1 cellular context compared by ENCODE assay signal in the genomic region with DNA sequence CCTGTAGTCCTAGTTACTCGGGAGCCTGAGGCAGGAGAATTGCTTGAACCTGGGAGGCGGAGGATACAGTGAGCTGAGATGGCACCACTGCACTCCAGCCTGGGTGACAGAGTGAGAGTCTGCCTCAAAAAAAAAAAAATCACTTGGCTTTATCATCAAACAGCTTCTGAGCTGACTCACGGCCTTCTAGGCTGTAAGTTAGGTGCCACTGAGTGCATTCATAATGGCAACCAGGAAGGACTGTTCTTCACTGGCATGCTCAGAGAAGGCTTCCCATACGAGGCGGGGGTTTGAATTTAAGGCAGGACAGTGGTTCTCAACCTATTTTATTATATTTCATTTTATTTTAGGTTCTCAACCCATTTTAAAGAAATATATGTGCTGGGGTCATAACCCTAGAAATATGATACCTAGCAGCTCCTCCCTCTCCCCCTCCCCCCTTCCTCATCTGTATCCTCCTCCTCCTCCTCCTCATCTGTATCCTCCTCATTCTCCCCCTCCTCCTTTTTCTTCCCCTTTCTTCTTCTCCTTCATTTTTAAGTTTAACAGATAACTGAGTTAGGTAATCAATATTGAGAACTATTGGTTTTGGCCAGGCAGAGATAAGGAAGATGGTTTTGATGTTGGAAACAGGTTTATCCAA.
TF ChIP-seq lines count a peak whose summit lies in the region.

No MANE protein-coding gene starts in this region.

TF ChIP-seq in K562, 482 proteins besides CTCF, POLR2A, EP300 and RAD21 (continued from another document and continues in another):
- TF ChIP-seq, protein P1, sequence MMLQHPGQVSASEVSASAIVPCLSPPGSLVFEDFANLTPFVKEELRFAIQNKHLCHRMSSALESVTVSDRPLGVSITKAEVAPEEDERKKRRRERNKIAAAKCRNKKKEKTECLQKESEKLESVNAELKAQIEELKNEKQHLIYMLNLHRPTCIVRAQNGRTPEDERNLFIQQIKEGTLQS (IDR thresholded peaks at IDR 0.05), result peak; percentile 62; the same call in 1 of the 2 replicates
- TF ChIP-seq, protein P1 (CRISPR knock-in tag; conservative IDR thresholded peaks at IDR 0.05), result no peak
- TF ChIP-seq FOSL1 (tag; conservative IDR thresholded peaks at IDR 0.05) (peak; percentile 72), HMG20B (CRISPR knock-in tag; IDR thresholded peaks at IDR 0.05) (no peak), ZBED1 (IDR thresholded peaks at IDR 0.05) (no peak), NEUROD1 (IDR thresholded peaks at IDR 0.05; ENCODE audit: borderline replicate concordance, low read depth, low read length, partially characterized antibody) (no peak), MECOM (CRISPR knock-in tag; IDR thresholded peaks at IDR 0.05) (no peak), ETV6 (IDR thresholded peaks at IDR 0.05; ENCODE audit: borderline replicate concordance in 1 of 2, low read depth in 2 of 2, low read length in 1 of 2) (no peak), ETV6 (CRISPR knock-in tag; IDR thresholded peaks at IDR 0.05; ENCODE audit: borderline replicate concordance) (no peak), FOS (IDR thresholded peaks at IDR 0.05; ENCODE audit: extremely low read depth, insufficient read length) (no peak), SETDB1 (IDR thresholded peaks at IDR 0.05; ENCODE audit: low read length) (no peak), THRAP3 (IDR thresholded peaks at IDR 0.05; ENCODE audit: borderline replicate concordance) (peak; percentile 79; the same call in 1 of the 2 replicates), NFE2 (IDR thresholded peaks at IDR 0.05; ENCODE audit: low read depth) (peak; percentile 50; the same call in 1 of the 2 replicates), TCF3 (CRISPR knock-in tag; IDR thresholded peaks at IDR 0.05) (0 out of 2 replicates have a peak, but pooled peaks have one; percentile 10), MTA3 (IDR thresholded peaks at IDR 0.05; ENCODE audit: borderline replicate concordance) (no peak), SRSF7 (optimal IDR thresholded peaks at IDR 0.05; ENCODE audit: low read depth, low read length) (no peak), EGR1 (conservative IDR thresholded peaks at IDR 0.05) (peak; percentile 65), ZBTB8A (IDR thresholded peaks at IDR 0.05; ENCODE audit: partially characterized antibody) (no peak), RCOR1 (IDR thresholded peaks at IDR 0.05; ENCODE audit: borderline replicate concordance in 1 of 2, low read depth in 2 of 2, low read length in 2 of 2) (0 out of 4 replicates have a peak, but pooled peaks of 1 of the 2 experiments have one; percentile 30), CXXC5 (CRISPR knock-in tag; IDR thresholded peaks at IDR 0.05) (no peak), CBFB (CRISPR knock-in tag; IDR thresholded peaks at IDR 0.05) (no peak), MIER1 (IDR thresholded peaks at IDR 0.05; ENCODE audit: low read depth) (no peak), TGIF2 (CRISPR knock-in tag; IDR thresholded peaks at IDR 0.05) (no peak), C11orf30 (IDR thresholded peaks at IDR 0.05; ENCODE audit: low read depth) (peak; percentile 46; the same call in 1 of the 2 replicates), MAFG (tag; conservative IDR thresholded peaks at IDR 0.05) (peak; percentile 20; the same call in 1 of the 2 replicates), HSF4 (CRISPR knock-in tag; IDR thresholded peaks at IDR 0.05; ENCODE audit: borderline replicate concordance) (no peak), TOE1 (IDR thresholded peaks at IDR 0.05; ENCODE audit: borderline replicate concordance) (peak; percentile 27; the same call in 1 of the 2 replicates), TOE1 (CRISPR knock-in tag; IDR thresholded peaks at IDR 0.05; ENCODE audit: borderline replicate concordance, low read depth) (no peak), NR4A1 (CRISPR knock-in tag; IDR thresholded peaks at IDR 0.05) (no peak), NR4A1 (tag; IDR thresholded peaks at IDR 0.05) (no peak), CEBPB (tag; IDR thresholded peaks at IDR 0.05) (no peak), ZNF316 (IDR thresholded peaks at IDR 0.05) (no peak), ARNT (IDR thresholded peaks at IDR 0.05) (peak in 1 of 2 experiments; percentile 43; a peak in 1 of 4 replicates), NCOR1 (IDR thresholded peaks at IDR 0.05) (peak; percentile 32; the same call in 1 of the 2 replicates), GABPB2 (CRISPR knock-in tag; conservative IDR thresholded peaks at IDR 0.05) (no peak), STAG1 (CRISPR knock-in tag; IDR thresholded peaks at IDR 0.05; ENCODE audit: borderline replicate concordance) (no peak), ZNF165 (CRISPR knock-in tag; IDR thresholded peaks at IDR 0.05; ENCODE audit: borderline replicate concordance) (no peak), MAZ (CRISPR knock-in tag; conservative IDR thresholded peaks at IDR 0.05 in 1 of 2, IDR thresholded peaks at IDR 0.05 in 1 of 2) (no peak), SIX5 (IDR thresholded peaks at IDR 0.05; ENCODE audit: borderline replicate concordance in 1 of 2, insufficient read depth in 1 of 2, low read depth in 1 of 2, low read length in 2 of 2) (no peak), HDAC3 (IDR thresholded peaks at IDR 0.05; ENCODE audit: borderline replicate concordance, partially characterized antibody) (no peak), HDAC1 (IDR thresholded peaks at IDR 0.05) (peak in 1 of 2 experiments; percentile 56; a peak in 1 of 4 replicates), MEF2D (tag; conservative IDR thresholded peaks at IDR 0.05; ENCODE audit: low read depth) (no peak), JUND (IDR thresholded peaks at IDR 0.05; ENCODE audit: borderline replicate concordance, low read depth, low read length) (peak; percentile 33; the same call in 1 of the 2 replicates), JUND (tag; IDR thresholded peaks at IDR 0.05; ENCODE audit: borderline replicate concordance, low read depth, low read length) (peak; percentile 44; the same call in 1 of the 3 replicates), HDGF (IDR thresholded peaks at IDR 0.05) (0 out of 2 replicates have a peak, but pooled peaks have one; percentile 20), EP400 (IDR thresholded peaks at IDR 0.05) (peak; percentile 47), NRF1 (conservative IDR thresholded peaks at IDR 0.05 in 1 of 2, IDR thresholded peaks at IDR 0.05 in 1 of 2) (no peak), NFIC (IDR thresholded peaks at IDR 0.05) (0 out of 2 replicates have a peak, but pooled peaks have one; percentile 16), PHF21A (IDR thresholded peaks at IDR 0.05; ENCODE audit: borderline replicate concordance, low read depth) (0 out of 2 replicates have a peak, but pooled peaks have one; percentile 9), NR2C1 (IDR thresholded peaks at IDR 0.05) (peak; percentile 78), NR2C1 (tag; IDR thresholded peaks at IDR 0.05) (peak; percentile 62), ZFP1 (CRISPR knock-in tag; IDR thresholded peaks at IDR 0.05) (no peak), NFATC3 (IDR thresholded peaks at IDR 0.05) (0 out of 2 replicates have a peak, but pooled peaks have one; percentile 47)
- TF ChIP-seq, protein P2, sequence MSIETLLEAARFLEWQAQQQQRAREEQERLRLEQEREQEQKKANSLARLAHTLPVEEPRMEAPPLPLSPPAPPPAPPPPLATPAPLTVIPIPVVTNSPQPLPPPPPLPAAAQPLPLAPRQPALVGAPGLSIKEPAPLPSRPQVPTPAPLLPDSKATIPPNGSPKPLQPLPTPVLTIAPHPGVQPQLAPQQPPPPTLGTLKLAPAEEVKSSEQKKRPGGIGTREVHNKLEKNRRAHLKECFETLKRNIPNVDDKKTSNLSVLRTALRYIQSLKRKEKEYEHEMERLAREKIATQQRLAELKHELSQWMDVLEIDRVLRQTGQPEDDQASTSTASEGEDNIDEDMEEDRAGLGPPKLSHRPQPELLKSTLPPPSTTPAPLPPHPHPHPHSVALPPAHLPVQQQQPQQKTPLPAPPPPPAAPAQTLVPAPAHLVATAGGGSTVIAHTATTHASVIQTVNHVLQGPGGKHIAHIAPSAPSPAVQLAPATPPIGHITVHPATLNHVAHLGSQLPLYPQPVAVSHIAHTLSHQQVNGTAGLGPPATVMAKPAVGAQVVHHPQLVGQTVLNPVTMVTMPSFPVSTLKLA (conservative IDR thresholded peaks at IDR 0.05), result peak; percentile 18 to 38; a peak in 1 of 4 replicates
- TF ChIP-seq, protein P3, sequence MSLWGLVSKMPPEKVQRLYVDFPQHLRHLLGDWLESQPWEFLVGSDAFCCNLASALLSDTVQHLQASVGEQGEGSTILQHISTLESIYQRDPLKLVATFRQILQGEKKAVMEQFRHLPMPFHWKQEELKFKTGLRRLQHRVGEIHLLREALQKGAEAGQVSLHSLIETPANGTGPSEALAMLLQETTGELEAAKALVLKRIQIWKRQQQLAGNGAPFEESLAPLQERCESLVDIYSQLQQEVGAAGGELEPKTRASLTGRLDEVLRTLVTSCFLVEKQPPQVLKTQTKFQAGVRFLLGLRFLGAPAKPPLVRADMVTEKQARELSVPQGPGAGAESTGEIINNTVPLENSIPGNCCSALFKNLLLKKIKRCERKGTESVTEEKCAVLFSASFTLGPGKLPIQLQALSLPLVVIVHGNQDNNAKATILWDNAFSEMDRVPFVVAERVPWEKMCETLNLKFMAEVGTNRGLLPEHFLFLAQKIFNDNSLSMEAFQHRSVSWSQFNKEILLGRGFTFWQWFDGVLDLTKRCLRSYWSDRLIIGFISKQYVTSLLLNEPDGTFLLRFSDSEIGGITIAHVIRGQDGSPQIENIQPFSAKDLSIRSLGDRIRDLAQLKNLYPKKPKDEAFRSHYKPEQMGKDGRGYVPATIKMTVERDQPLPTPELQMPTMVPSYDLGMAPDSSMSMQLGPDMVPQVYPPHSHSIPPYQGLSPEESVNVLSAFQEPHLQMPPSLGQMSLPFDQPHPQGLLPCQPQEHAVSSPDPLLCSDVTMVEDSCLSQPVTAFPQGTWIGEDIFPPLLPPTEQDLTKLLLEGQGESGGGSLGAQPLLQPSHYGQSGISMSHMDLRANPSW (CRISPR knock-in tag; IDR thresholded peaks at IDR 0.05), result no peak
- TF ChIP-seq, protein P4, sequence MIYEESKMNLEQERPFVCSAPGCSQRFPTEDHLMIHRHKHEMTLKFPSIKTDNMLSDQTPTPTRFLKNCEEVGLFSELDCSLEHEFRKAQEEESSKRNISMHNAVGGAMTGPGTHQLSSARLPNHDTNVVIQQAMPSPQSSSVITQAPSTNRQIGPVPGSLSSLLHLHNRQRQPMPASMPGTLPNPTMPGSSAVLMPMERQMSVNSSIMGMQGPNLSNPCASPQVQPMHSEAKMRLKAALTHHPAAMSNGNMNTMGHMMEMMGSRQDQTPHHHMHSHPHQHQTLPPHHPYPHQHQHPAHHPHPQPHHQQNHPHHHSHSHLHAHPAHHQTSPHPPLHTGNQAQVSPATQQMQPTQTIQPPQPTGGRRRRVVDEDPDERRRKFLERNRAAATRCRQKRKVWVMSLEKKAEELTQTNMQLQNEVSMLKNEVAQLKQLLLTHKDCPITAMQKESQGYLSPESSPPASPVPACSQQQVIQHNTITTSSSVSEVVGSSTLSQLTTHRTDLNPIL (CRISPR knock-in tag; IDR thresholded peaks at IDR 0.05), result no peak
- TF ChIP-seq, protein P5, sequence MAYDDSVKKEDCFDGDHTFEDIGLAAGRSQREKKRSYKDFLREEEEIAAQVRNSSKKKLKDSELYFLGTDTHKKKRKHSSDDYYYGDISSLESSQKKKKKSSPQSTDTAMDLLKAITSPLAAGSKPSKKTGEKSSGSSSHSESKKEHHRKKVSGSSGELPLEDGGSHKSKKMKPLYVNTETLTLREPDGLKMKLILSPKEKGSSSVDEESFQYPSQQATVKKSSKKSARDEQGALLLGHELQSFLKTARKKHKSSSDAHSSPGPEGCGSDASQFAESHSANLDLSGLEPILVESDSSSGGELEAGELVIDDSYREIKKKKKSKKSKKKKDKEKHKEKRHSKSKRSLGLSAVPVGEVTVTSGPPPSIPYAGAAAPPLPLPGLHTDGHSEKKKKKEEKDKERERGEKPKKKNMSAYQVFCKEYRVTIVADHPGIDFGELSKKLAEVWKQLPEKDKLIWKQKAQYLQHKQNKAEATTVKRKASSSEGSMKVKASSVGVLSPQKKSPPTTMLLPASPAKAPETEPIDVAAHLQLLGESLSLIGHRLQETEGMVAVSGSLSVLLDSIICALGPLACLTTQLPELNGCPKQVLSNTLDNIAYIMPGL (CRISPR knock-in tag; IDR thresholded peaks at IDR 0.05), result no peak
- TF ChIP-seq, protein P6, sequence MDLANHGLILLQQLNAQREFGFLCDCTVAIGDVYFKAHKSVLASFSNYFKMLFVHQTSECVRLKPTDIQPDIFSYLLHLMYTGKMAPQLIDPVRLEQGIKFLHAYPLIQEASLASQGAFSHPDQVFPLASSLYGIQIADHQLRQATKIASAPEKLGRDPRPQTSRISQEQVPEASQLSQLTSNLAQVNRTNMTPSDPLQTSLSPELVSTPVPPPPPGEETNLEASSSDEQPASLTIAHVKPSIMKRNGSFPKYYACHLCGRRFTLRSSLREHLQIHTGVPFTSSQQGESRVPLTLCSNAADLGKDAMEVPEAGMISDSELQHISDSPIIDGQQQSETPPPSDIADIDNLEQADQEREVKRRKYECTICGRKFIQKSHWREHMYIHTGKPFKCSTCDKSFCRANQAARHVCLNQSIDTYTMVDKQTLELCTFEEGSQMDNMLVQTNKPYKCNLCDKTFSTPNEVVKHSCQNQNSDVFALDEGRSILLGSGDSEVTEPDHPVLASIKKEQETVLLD (IDR thresholded peaks at IDR 0.05), result 0 out of 2 replicates have a peak, but pooled peaks have one; percentile 22
- TF ChIP-seq, protein P7, sequence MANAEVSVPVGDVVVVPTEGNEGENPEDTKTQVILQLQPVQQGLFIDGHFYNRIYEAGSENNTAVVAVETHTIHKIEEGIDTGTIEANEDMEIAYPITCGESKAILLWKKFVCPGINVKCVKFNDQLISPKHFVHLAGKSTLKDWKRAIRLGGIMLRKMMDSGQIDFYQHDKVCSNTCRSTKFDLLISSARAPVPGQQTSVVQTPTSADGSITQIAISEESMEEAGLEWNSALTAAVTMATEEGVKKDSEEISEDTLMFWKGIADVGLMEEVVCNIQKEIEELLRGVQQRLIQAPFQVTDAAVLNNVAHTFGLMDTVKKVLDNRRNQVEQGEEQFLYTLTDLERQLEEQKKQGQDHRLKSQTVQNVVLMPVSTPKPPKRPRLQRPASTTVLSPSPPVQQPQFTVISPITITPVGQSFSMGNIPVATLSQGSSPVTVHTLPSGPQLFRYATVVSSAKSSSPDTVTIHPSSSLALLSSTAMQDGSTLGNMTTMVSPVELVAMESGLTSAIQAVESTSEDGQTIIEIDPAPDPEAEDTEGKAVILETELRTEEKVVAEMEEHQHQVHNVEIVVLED (CRISPR knock-in tag; IDR thresholded peaks at IDR 0.05), result no peak
- TF ChIP-seq, protein P8, sequence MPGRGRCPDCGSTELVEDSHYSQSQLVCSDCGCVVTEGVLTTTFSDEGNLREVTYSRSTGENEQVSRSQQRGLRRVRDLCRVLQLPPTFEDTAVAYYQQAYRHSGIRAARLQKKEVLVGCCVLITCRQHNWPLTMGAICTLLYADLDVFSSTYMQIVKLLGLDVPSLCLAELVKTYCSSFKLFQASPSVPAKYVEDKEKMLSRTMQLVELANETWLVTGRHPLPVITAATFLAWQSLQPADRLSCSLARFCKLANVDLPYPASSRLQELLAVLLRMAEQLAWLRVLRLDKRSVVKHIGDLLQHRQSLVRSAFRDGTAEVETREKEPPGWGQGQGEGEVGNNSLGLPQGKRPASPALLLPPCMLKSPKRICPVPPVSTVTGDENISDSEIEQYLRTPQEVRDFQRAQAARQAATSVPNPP (IDR thresholded peaks at IDR 0.05; ENCODE audit: borderline replicate concordance, insufficient read depth, insufficient read length), result no peak
